In genomic region chr12:77720258-77720657, GRCh38 we compare ENCODE assay signal across 14 cellular contexts.
DNase-seq lines count a peak whose midpoint lies in the region; ATAC-seq, FAIRE-seq and TF ChIP-seq lines count a peak whose summit lies in the region.
"Had no signal": no experiment of that assay in that cellular context is flagged by ENCODE, and none has a peak within 500 bp of the region (broad histone marks: within the 10 kb centered on the region; RNA-seq: fewer than 3 reads in every experiment).

No MANE protein-coding gene starts in this region.

- no peaks in the 10 kb centered on the region for H3K9me3 Mint-ChIP-seq in progenitor cell of endocrine pancreas (ENCODE audit: low read depth)

- no peak for ATAC-seq in HG02852 (IDR thresholded peaks at IDR 0.05; ENCODE audit: unreplicated experiment)
- ATAC-seq: activated CD4-positive, alpha-beta T cell treated with anti-CD3 and anti-CD28 coated beads for 36 hours had no signal

- peak; percentile 41 for TF ChIP-seq CTCF in epithelial cell of esophagus (IDR thresholded peaks at IDR 0.05; ENCODE audit: insufficient read depth, low read depth, low read length, missing control alignments)
- peak; percentile 29 for TF ChIP-seq CTCF in progenitor cell of endocrine pancreas (IDR thresholded peaks at IDR 0.05; ENCODE audit: unreplicated experiment)

- no peak overlapping the region for H3K27ac Mint-ChIP-seq in progenitor cell of endocrine pancreas
- H3K27ac Mint-ChIP-seq: activated CD4-positive, alpha-beta T cell treated with anti-CD3 and anti-CD28 coated beads for 36 hours; B cell had no signal

- H3K4me3 ChIP-seq in epithelial cell of esophagus (ENCODE audit: low read length), result no peak overlapping the region
- H3K4me3 ChIP-seq: uterus had no signal

- FAIRE-seq in HTR-8/SVneo (lab: Jason Lieb, UNC), result no peak
- FAIRE-seq: colon had no signal

- H3K27me3 Mint-ChIP-seq in progenitor cell of endocrine pancreas, result no peaks in the 10 kb centered on the region
- H3K27me3 Mint-ChIP-seq: activated CD4-positive, alpha-beta T cell treated with anti-CD3 and anti-CD28 coated beads for 36 hours; B cell had no signal

- no peaks in the 10 kb centered on the region for H3K4me1 Mint-ChIP-seq in progenitor cell of endocrine pancreas (ENCODE audit: low read depth)
- H3K4me1 Mint-ChIP-seq: activated CD4-positive, alpha-beta T cell treated with anti-CD3 and anti-CD28 coated beads for 36 hours; B cell had no signal

- DNase-seq in NCI-H2171 treated with DMSO at 0.1 percent for 48 hours (lab: John Stamatoyannopoulos, UW) (peak; percentile 51), NCI-H2171 (lab: John Stamatoyannopoulos, UW) (no peak), NCI-H2227 (lab: John Stamatoyannopoulos, UW; ENCODE audit: unreplicated experiment) (peak; percentile 11), epithelial cell of esophagus (ENCODE audit: low read depth) (peak; percentile 24), progenitor cell of endocrine pancreas (ENCODE audit: low spot score, unreplicated experiment) (no peak), HTR-8/SVneo (ENCODE audit: insufficient read length, low spot score) (no peak), NCI-H1092 (lab: John Stamatoyannopoulos, UW) (no peak)
- DNase-seq: activated CD4-positive, alpha-beta T cell treated with anti-CD3 and anti-CD28 coated beads for 36 hours; activated effector memory CD4-positive, alpha-beta T cell treated with Interleukin-2 at 50 U/mL for 16 hours; SIG-M5; uterus had no signal

- H3K36me3 Mint-ChIP-seq in progenitor cell of endocrine pancreas (ENCODE audit: insufficient read depth), result no peaks in the 10 kb centered on the region

- no peak overlapping the region for H3K4me3 Mint-ChIP-seq in progenitor cell of endocrine pancreas (ENCODE audit: low read depth)
- H3K4me3 Mint-ChIP-seq: activated CD4-positive, alpha-beta T cell treated with anti-CD3 and anti-CD28 coated beads for 36 hours; B cell had no signal

Comparison
In these comparisons a context has a peak if more than half of its experiments do, and no peak if none do; other contexts are left out.
1. DNase-seq: peak in NCI-H2171 treated with DMSO at 0.1 percent for 48 hours (single experiment), NCI-H2227 (single experiment) and epithelial cell of esophagus (single experiment); none in NCI-H2171 (single experiment), progenitor cell of endocrine pancreas (single experiment), HTR-8/SVneo (single experiment) and NCI-H1092 (single experiment).